In the genomic region with DNA sequence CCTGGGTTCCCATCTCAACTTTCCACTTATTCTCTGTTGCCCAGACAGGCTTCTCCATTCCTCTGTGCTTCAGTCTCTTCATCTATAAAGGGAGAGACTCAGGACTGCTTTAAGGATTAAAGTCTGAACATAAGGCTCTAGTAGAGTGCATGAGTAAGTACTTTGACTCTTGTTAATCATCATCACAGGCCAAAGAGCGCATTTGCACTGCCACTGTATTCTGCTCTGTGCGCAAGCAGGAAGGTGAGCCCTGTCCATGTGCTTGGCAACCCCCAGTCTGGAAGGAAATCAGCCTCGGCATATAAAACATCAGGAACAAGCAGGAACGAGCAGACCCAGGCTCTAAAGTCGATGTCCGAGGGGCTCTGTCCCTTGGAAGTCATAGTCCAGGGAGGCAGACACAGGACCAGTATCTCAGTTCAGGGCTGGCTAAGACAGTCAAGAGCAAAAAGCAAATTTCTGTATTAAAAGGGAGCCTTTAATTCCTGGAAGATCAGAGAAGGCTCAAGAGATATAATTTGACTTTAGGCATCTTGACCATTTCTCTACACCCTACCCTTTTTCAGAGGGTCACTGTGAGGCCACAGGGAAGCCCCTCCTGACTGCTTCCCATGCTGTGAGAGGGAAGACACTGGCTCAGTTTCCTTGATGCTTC, we compare ENCODE assay signal across 16 cellular contexts.
"Had no signal": no experiment of that assay in that cellular context is flagged by ENCODE, and none has a peak within 500 bp of the region (broad histone marks: within the 10 kb centered on the region; RNA-seq: fewer than 3 reads in every experiment).

No MANE protein-coding gene starts in this region.

- H3K9me3 Mint-ChIP-seq: activated CD4-positive, alpha-beta T cell treated with anti-CD3 and anti-CD28 coated beads, Interleukin-2, amount 10 ng/mL, durations not matched to agents 7 days and 5 days; activated naive CD4-positive, alpha-beta T cell treated with anti-CD3 and anti-CD28 coated beads, Interleukin-2, amount 50 U/mL, for 24 hours; activated T-helper 17 cell treated with anti-CD3 and anti-CD28 coated beads, Interleukin-2, amount 50 U/mL, for 72 hours; dendritic cell treated with granulocyte-macrophage colony-stimulating factor and Interleukin-4, amounts not matched to agents 40 ng/mL and 50 ng/mL, for 4 days; naive thymus-derived CD4-positive, alpha-beta T cell; stimulated activated naive CD8-positive, alpha-beta T cell treated with anti-CD3 and anti-CD28 coated beads, Interleukin-15, Interleukin-2, amounts not matched to agents 100 ng/mL and 50 ng/mL, for 24 hours had no signal

- H3K27me3 Mint-ChIP-seq: activated naive CD4-positive, alpha-beta T cell treated with anti-CD3 and anti-CD28 coated beads, Interleukin-2, amount 50 U/mL, for 24 hours; dendritic cell treated with granulocyte-macrophage colony-stimulating factor and Interleukin-4, amounts not matched to agents 40 ng/mL and 50 ng/mL, for 4 days; progenitor cell of endocrine pancreas had no signal

- H3K4me1 Mint-ChIP-seq: activated CD4-positive, alpha-beta T cell treated with anti-CD3 and anti-CD28 coated beads, Interleukin-2, amount 10 ng/mL, durations not matched to agents 7 days and 5 days; activated naive CD4-positive, alpha-beta T cell treated with anti-CD3 and anti-CD28 coated beads, Interleukin-2, amount 50 U/mL, for 24 hours; activated T-helper 17 cell treated with anti-CD3 and anti-CD28 coated beads, Interleukin-2, amount 50 U/mL, for 72 hours; naive thymus-derived CD4-positive, alpha-beta T cell had no signal

- ATAC-seq: activated T-helper 17 cell treated with anti-CD3 and anti-CD28 coated beads, Interleukin-2, amount 50 U/mL, for 72 hours; naive thymus-derived CD4-positive, alpha-beta T cell had no signal

- H3K27ac Mint-ChIP-seq: activated CD4-positive, alpha-beta T cell treated with anti-CD3 and anti-CD28 coated beads, Interleukin-2, amount 10 ng/mL, durations not matched to agents 7 days and 5 days; activated naive CD4-positive, alpha-beta T cell treated with anti-CD3 and anti-CD28 coated beads, Interleukin-2, amount 50 U/mL, for 24 hours; activated T-helper 17 cell treated with anti-CD3 and anti-CD28 coated beads, Interleukin-2, amount 50 U/mL, for 72 hours; dendritic cell treated with granulocyte-macrophage colony-stimulating factor and Interleukin-4, amounts not matched to agents 40 ng/mL and 50 ng/mL, for 4 days; naive thymus-derived CD4-positive, alpha-beta T cell; progenitor cell of endocrine pancreas; stimulated activated naive CD8-positive, alpha-beta T cell treated with anti-CD3 and anti-CD28 coated beads, Interleukin-15, Interleukin-2, amounts not matched to agents 100 ng/mL and 50 ng/mL, for 24 hours had no signal

- H3K4me3 Mint-ChIP-seq: activated CD4-positive, alpha-beta T cell treated with anti-CD3 and anti-CD28 coated beads, Interleukin-2, amount 10 ng/mL, durations not matched to agents 7 days and 5 days; activated naive CD4-positive, alpha-beta T cell treated with anti-CD3 and anti-CD28 coated beads, Interleukin-2, amount 50 U/mL, for 24 hours; activated T-helper 17 cell treated with anti-CD3 and anti-CD28 coated beads, Interleukin-2, amount 50 U/mL, for 72 hours; dendritic cell treated with granulocyte-macrophage colony-stimulating factor and Interleukin-4, amounts not matched to agents 40 ng/mL and 50 ng/mL, for 4 days; naive thymus-derived CD4-positive, alpha-beta T cell; stimulated activated naive CD8-positive, alpha-beta T cell treated with anti-CD3 and anti-CD28 coated beads, Interleukin-15, Interleukin-2, amounts not matched to agents 100 ng/mL and 50 ng/mL, for 24 hours had no signal

- DNase-seq: activated CD4-positive, alpha-beta T cell treated with anti-CD3 and anti-CD28 coated beads, Interleukin-2, amount 10 ng/mL, durations not matched to agents 7 days and 5 days; activated T-cell treated with anti-CD3 and anti-CD28 coated beads for 4 hours; amygdala; brain microvascular endothelial cell; erythroblast; left ventricle myocardium inferior; naive thymus-derived CD4-positive, alpha-beta T cell; occipital lobe; stimulated activated CD4-positive, alpha-beta T cell treated with anti-CD3 and anti-CD28 coated beads, Interleukin-12 subunit alpha, Interleukin-12 subunit beta, amount 100 ng/mL, for 4 hours; stimulated activated CD8-positive, alpha-beta memory T cell treated with anti-CD3 and anti-CD28 coated beads, Interleukin-4, amount 100 ng/mL, for 48 hours; T-helper 1 cell had no signal

- H3K36me3 Mint-ChIP-seq: activated naive CD4-positive, alpha-beta T cell treated with anti-CD3 and anti-CD28 coated beads, Interleukin-2, amount 50 U/mL, for 24 hours; naive thymus-derived CD4-positive, alpha-beta T cell had no signal
